Comparison of ENCODE assay signal across 33 cellular contexts in genomic region chr19:16005925-16006324, GRCh38. TPM values are rescaled to one million over a fixed set of nuclear protein-coding genes. Genes with fewer than 3 reads are reported as not detected.
"Had no signal": no experiment of that assay in that cellular context is flagged by ENCODE, and none has a peak within 500 bp of the region (broad histone marks: within the 10 kb centered on the region; RNA-seq: fewer than 3 reads in every experiment).

No MANE protein-coding gene starts in this region.

- H3K36me3 Mint-ChIP-seq: stimulated activated effector memory CD8-positive, alpha-beta T cell treated with anti-CD3 and anti-CD28 coated beads, Interleukin-12 subunit alpha, Interleukin-12 subunit beta, amount 100 ng/mL, for 72 hours; stimulated activated memory B cell treated with anti-CD40 and anti-IgM and Interleukin-4, amounts not matched to agents 10 μg/mL and 1 μg/mL and 100 μg/mL, for 72 hours; stimulated activated naive B cell treated with anti-CD40 and anti-IgM and Interleukin-4, amounts not matched to agents 10 μg/mL and 1 μg/mL and 100 μg/mL, for 72 hours; type B pancreatic cell had no signal

- ATAC-seq: stimulated activated effector memory CD8-positive, alpha-beta T cell treated with anti-CD3 and anti-CD28 coated beads, Interleukin-12 subunit alpha, Interleukin-12 subunit beta, amount 100 ng/mL, for 72 hours; stimulated activated memory B cell treated with anti-CD40 and anti-IgM and Interleukin-4, amounts not matched to agents 10 μg/mL and 1 μg/mL and 100 μg/mL, for 72 hours; stimulated activated naive B cell treated with anti-CD40 and anti-IgM and Interleukin-4, amounts not matched to agents 10 μg/mL and 1 μg/mL and 100 μg/mL, for 72 hours; stimulated activated naive CD8-positive, alpha-beta T cell treated with anti-CD3 and anti-CD28 coated beads, Interleukin-15, amount 100 ng/mL, for 72 hours; stimulated activated naive CD8-positive, alpha-beta T cell treated with anti-CD3 and anti-CD28 coated beads, Interleukin-15, Interleukin-2, amounts not matched to agents 100 U/mL and 50 U/mL, for 24 hours; upper lobe of right lung had no signal

- H3K27me3 ChIP-seq: stomach, suprapubic skin, testis, thyroid gland, tibial artery, tibial nerve, transverse colon, upper lobe of left lung, upper lobe of right lung, uterus, vagina had no signal

- H3K27ac ChIP-seq: stomach, suprapubic skin, testis, thoracic aorta, thyroid gland, tibial artery, tibial nerve, transverse colon, upper lobe of left lung, upper lobe of right lung, uterus, vagina had no signal

- H3K4me3 ChIP-seq: stomach, suprapubic skin, testis, thoracic aorta, thyroid gland, tibial artery, tibial nerve, transverse colon, upper lobe of left lung, upper lobe of right lung, uterus, vagina had no signal

- H3K36me3 ChIP-seq: stomach, suprapubic skin, thoracic aorta, thyroid gland, tibial artery, tibial nerve, transverse colon, upper lobe of left lung, upper lobe of right lung, uterus, vagina had no signal

- H3K9me3 Mint-ChIP-seq: stimulated activated effector memory CD8-positive, alpha-beta T cell treated with anti-CD3 and anti-CD28 coated beads, Interleukin-12 subunit alpha, Interleukin-12 subunit beta, amount 100 ng/mL, for 72 hours; stimulated activated memory B cell treated with anti-CD40 and anti-IgM and Interleukin-4, amounts not matched to agents 10 μg/mL and 1 μg/mL and 100 μg/mL, for 72 hours; stimulated activated naive B cell treated with anti-CD40 and anti-IgM and Interleukin-4, amounts not matched to agents 10 μg/mL and 1 μg/mL and 100 μg/mL, for 72 hours; stimulated activated naive CD8-positive, alpha-beta T cell treated with anti-CD3 and anti-CD28 coated beads, Interleukin-15, amount 100 ng/mL, for 72 hours; stimulated activated naive CD8-positive, alpha-beta T cell treated with anti-CD3 and anti-CD28 coated beads, Interleukin-15, Interleukin-2, amounts not matched to agents 100 ng/mL and 50 ng/mL, for 24 hours had no signal

- H3K27me3 Mint-ChIP-seq: stimulated activated memory B cell treated with anti-CD40 and anti-IgM and Interleukin-4, amounts not matched to agents 10 μg/mL and 1 μg/mL and 100 μg/mL, for 72 hours; stimulated activated naive B cell treated with anti-CD40 and anti-IgM and Interleukin-4, amounts not matched to agents 10 μg/mL and 1 μg/mL and 100 μg/mL, for 72 hours; stimulated activated naive CD8-positive, alpha-beta T cell treated with anti-CD3 and anti-CD28 coated beads, Interleukin-15, amount 100 ng/mL, for 72 hours; stimulated activated naive CD8-positive, alpha-beta T cell treated with anti-CD3 and anti-CD28 coated beads, Interleukin-15, Interleukin-2, amounts not matched to agents 100 ng/mL and 50 ng/mL, for 24 hours; type B pancreatic cell had no signal

- H3K9me3 ChIP-seq: stomach, suprapubic skin, testis, thoracic aorta, thyroid gland, tibial artery, tibial nerve, transverse colon, upper lobe of left lung, upper lobe of right lung, uterus, vagina had no signal

- H3K27ac Mint-ChIP-seq: stimulated activated effector memory CD8-positive, alpha-beta T cell treated with anti-CD3 and anti-CD28 coated beads, Interleukin-12 subunit alpha, Interleukin-12 subunit beta, amount 100 ng/mL, for 72 hours; stimulated activated memory B cell treated with anti-CD40 and anti-IgM and Interleukin-4, amounts not matched to agents 10 μg/mL and 1 μg/mL and 100 μg/mL, for 72 hours; stimulated activated naive B cell treated with anti-CD40 and anti-IgM and Interleukin-4, amounts not matched to agents 10 μg/mL and 1 μg/mL and 100 μg/mL, for 72 hours; stimulated activated naive CD8-positive, alpha-beta T cell treated with anti-CD3 and anti-CD28 coated beads, Interleukin-15, amount 100 ng/mL, for 72 hours; stimulated activated naive CD8-positive, alpha-beta T cell treated with anti-CD3 and anti-CD28 coated beads, Interleukin-15, Interleukin-2, amounts not matched to agents 100 ng/mL and 50 ng/mL, for 24 hours; type B pancreatic cell had no signal

- H3K4me3 Mint-ChIP-seq: stimulated activated effector memory CD8-positive, alpha-beta T cell treated with anti-CD3 and anti-CD28 coated beads, Interleukin-12 subunit alpha, Interleukin-12 subunit beta, amount 100 ng/mL, for 72 hours; stimulated activated memory B cell treated with anti-CD40 and anti-IgM and Interleukin-4, amounts not matched to agents 10 μg/mL and 1 μg/mL and 100 μg/mL, for 72 hours; stimulated activated naive B cell treated with anti-CD40 and anti-IgM and Interleukin-4, amounts not matched to agents 10 μg/mL and 1 μg/mL and 100 μg/mL, for 72 hours; stimulated activated naive CD8-positive, alpha-beta T cell treated with anti-CD3 and anti-CD28 coated beads, Interleukin-15, amount 100 ng/mL, for 72 hours; stimulated activated naive CD8-positive, alpha-beta T cell treated with anti-CD3 and anti-CD28 coated beads, Interleukin-15, Interleukin-2, amounts not matched to agents 100 ng/mL and 50 ng/mL, for 24 hours; type B pancreatic cell had no signal

- H3K4me1 ChIP-seq: testis, thyroid gland, uterus had no signal

- DNase-seq: stimulated activated CD4-positive, alpha-beta T cell treated with anti-CD3 and anti-CD28 coated beads, Interleukin-2, amount 100 ng/mL, for 48 hours; stimulated activated CD4-positive, alpha-beta T cell treated with anti-CD3 and anti-CD28 coated beads, Interleukin-4, amount 100 ng/mL, for 1 hour; stimulated activated CD4-positive, alpha-beta T cell treated with anti-CD3 and anti-CD28 coated beads, Interleukin-4, amount 100 ng/mL, for 24 hours; stimulated activated CD4-positive, alpha-beta T cell treated with anti-CD3 and anti-CD28 coated beads, Interleukin-4, amount 100 ng/mL, for 4 hours; stimulated activated CD8-positive, alpha-beta memory T cell treated with anti-CD3 and anti-CD28 coated beads, Interleukin-4, amount 100 ng/mL, for 48 hours; stimulated activated naive B cell treated with anti-CD40 and anti-IgM and Interleukin-4, amounts not matched to agents 10 μg/mL and 1 μg/mL and 100 μg/mL, for 72 hours; stimulated activated naive CD4-positive, alpha-beta T cell; stimulated activated naive CD4-positive, alpha-beta T cell treated with Interleukin-2 at 50 U/mL for 16 hours; stimulated activated naive CD8-positive, alpha-beta T cell treated with anti-CD3 and anti-CD28 coated beads, Interleukin-15, amount 100 ng/mL, for 72 hours; stimulated activated naive CD8-positive, alpha-beta T cell treated with anti-CD3 and anti-CD28 coated beads, Interleukin-15, Interleukin-2, amounts not matched to agents 100 U/mL and 50 U/mL, for 24 hours; stomach; substantia nigra; testis; thyroid gland; tibial artery; transverse colon; trophoblast cell; upper lobe of left lung; upper lobe of right lung; uterus had no signal

RNA-seq across cellular contexts. Expression of gene OR10H4, which starts 57.1 kb away (rescaled TPM):
- total RNA-seq: stomach, subcutaneous adipose tissue, suprapubic skin, temporal lobe, thoracic aorta, thyroid gland, tibial nerve, transverse colon, upper lobe of left lung, upper lobe of right lung, ureter, urinary bladder, uterus, vagina had no signal
- polyA plus RNA-seq: stomach, thymus, urinary bladder had no signal
